26 cellular contexts compared by ENCODE assay signal in the genomic region with DNA sequence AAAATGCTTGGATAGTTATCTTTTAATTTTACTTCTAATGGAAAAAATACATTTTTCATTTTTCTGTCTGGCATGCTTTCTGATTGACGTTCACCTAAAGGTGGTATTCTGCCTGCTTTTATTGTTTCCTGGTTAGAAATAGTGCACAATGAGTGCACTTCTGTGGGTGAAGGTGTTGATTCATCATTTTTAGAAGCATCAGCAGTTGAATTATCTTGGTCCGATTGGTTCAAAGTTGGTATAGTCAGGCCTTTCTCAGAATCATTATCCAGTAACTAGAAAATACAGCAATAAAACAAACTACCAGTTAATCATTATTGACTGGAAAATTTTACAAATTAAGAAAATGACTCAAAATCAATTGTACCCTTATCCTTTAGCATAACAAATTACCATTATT.
DNase-seq lines count a peak whose midpoint lies in the region; ATAC-seq, FAIRE-seq and TF ChIP-seq lines count a peak whose summit lies in the region.
"Had no signal": no experiment of that assay in that cellular context is flagged by ENCODE, and none has a peak within 500 bp of the region (broad histone marks: within the 10 kb centered on the region; RNA-seq: fewer than 3 reads in every experiment).

No MANE protein-coding gene starts in this region.

- H3K4me1 ChIP-seq in kidney (ENCODE audit: control insufficient read depth in 1 of 2, insufficient read depth in 1 of 2, low read depth in 1 of 2, low read length in 2 of 2) = no peaks in the 10 kb centered on the region
- H3K4me1 ChIP-seq in neural progenitor cell = no peaks in the 10 kb centered on the region
- H3K4me1 ChIP-seq: BE2C, BLaER1 had no signal

- peak overlapping the region; percentile 7 for H2AFZ ChIP-seq in neural progenitor cell (replicated peaks)

- H3K9me3 ChIP-seq in kidney (ENCODE audit: control insufficient read depth in 1 of 2, low read length in 2 of 2) (peaks cover 0 to 8% of the 10 kb centered on the region in 2 donors), neural progenitor cell (ENCODE audit: low read depth) (no peaks in the 10 kb centered on the region)
- H3K9me3 ChIP-seq: BE2C had no signal

- H4K20me1 ChIP-seq in neural progenitor cell (ENCODE audit: low read depth) = no peaks in the 10 kb centered on the region
- H4K20me1 ChIP-seq: BLaER1 had no signal

- peaks cover 5% of the 10 kb centered on the region for H3K9me3 Mint-ChIP-seq in neural progenitor cell
- H3K9me3 Mint-ChIP-seq in activated naive CD4-positive, alpha-beta T cell treated with anti-CD3 and anti-CD28 coated beads, Interleukin-2, amount 50 U/mL, for 72 hours = peaks cover 0 to 19% of the 10 kb centered on the region in 2 donors

- no peak overlapping the region for H3K4me3 Mint-ChIP-seq in neural progenitor cell
- H3K4me3 Mint-ChIP-seq: CD14-positive monocyte; CD4-positive, alpha-beta memory T cell; CD4-positive, CD25-positive, alpha-beta regulatory T cell; CD8-positive, alpha-beta memory T cell had no signal

- H3K36me3 Mint-ChIP-seq in neural progenitor cell = no peaks in the 10 kb centered on the region
- peaks cover 0 to 8% of the 10 kb centered on the region in 2 donors for H3K36me3 Mint-ChIP-seq in activated naive CD4-positive, alpha-beta T cell treated with anti-CD3 and anti-CD28 coated beads, Interleukin-2, amount 50 U/mL, for 72 hours
- H3K36me3 Mint-ChIP-seq: CD14-positive monocyte; CD4-positive, alpha-beta memory T cell; CD4-positive, CD25-positive, alpha-beta regulatory T cell had no signal

- H3K36me3 ChIP-seq in kidney (ENCODE audit: control insufficient read depth in 1 of 2, insufficient read depth in 2 of 2, low read length in 2 of 2) = no peaks in the 10 kb centered on the region
- H3K36me3 ChIP-seq in neural progenitor cell = no peaks in the 10 kb centered on the region
- H3K36me3 ChIP-seq: BE2C, BLaER1 had no signal

- H3K27ac ChIP-seq in kidney (ENCODE audit: low read depth in 2 of 2, low read length in 2 of 2) (no peak overlapping the region), neural progenitor cell (no peak overlapping the region)
- H3K27ac ChIP-seq: BLaER1 had no signal

- H3K27me3 ChIP-seq in neural progenitor cell = no peaks in the 10 kb centered on the region
- H3K27me3 ChIP-seq: BE2C, BLaER1 had no signal

- no peak overlapping the region for H3K4me3 ChIP-seq in kidney (ENCODE audit: low read length in 2 of 2)
- no peak overlapping the region for H3K4me3 ChIP-seq in neural progenitor cell
- H3K4me3 ChIP-seq: BLaER1 had no signal

- no peak overlapping the region for H3K4me2 ChIP-seq in neural progenitor cell
- H3K4me2 ChIP-seq: BLaER1 had no signal

- TF ChIP-seq CTCF in kidney (IDR thresholded peaks at IDR 0.05; ENCODE audit: borderline replicate concordance, extremely low read depth, insufficient read depth) = no peak
- TF ChIP-seq CTCF in neural progenitor cell (IDR thresholded peaks at IDR 0.05) = no peak

- H3F3A ChIP-seq in neural progenitor cell (ENCODE audit: low read depth) = no peaks in the 10 kb centered on the region

- H3K79me2 ChIP-seq in neural progenitor cell (ENCODE audit: low read depth) = no peaks in the 10 kb centered on the region

- H3K27ac Mint-ChIP-seq in neural progenitor cell = no peak overlapping the region
- H3K27ac Mint-ChIP-seq in activated naive CD4-positive, alpha-beta T cell treated with anti-CD3 and anti-CD28 coated beads, Interleukin-2, amount 50 U/mL, for 72 hours = no peak overlapping the region
- H3K27ac Mint-ChIP-seq: CD14-positive monocyte; CD4-positive, alpha-beta memory T cell; CD4-positive, CD25-positive, alpha-beta regulatory T cell; CD8-positive, alpha-beta memory T cell had no signal

- H3K4me1 Mint-ChIP-seq in neural progenitor cell = no peaks in the 10 kb centered on the region
- H3K4me1 Mint-ChIP-seq: CD14-positive monocyte; CD4-positive, alpha-beta memory T cell had no signal

- FAIRE-seq in RCC 7860 (lab: Jason Lieb, UNC) = peak; percentile 79
- peak; percentile 64 for FAIRE-seq in kidney (lab: Jason Lieb, UNC)
- FAIRE-seq: GM12891, GM19239 had no signal

- peak; percentile 13 for DNase-seq in RCC 7860 (ENCODE audit: low spot score)
- no peak for DNase-seq in kidney
- no peak for DNase-seq in neural progenitor cell (ENCODE audit: low spot score)
- no peak for DNase-seq in NCI-H2081 treated with DMSO at 0.1 percent for 48 hours (lab: John Stamatoyannopoulos, UW)
- no peak for DNase-seq in H4 (ENCODE audit: low spot score)
- no peak for DNase-seq in stimulated activated CD4-positive, alpha-beta T cell treated with anti-CD3 and anti-CD28 coated beads, Interleukin-4, amount 100 ng/mL, for 1 hour
- no peak for DNase-seq in activated naive CD4-positive, alpha-beta T cell treated with anti-CD3 and anti-CD28 coated beads, Interleukin-2, amount 50 U/mL, for 72 hours (ENCODE audit: low spot score in 2 of 2)
- DNase-seq: 8988T; ACHN; BE2C; C1 segment of cervical spinal cord; CD4-positive, alpha-beta memory T cell; CD4-positive, CD25-positive, alpha-beta regulatory T cell; CD8-positive, alpha-beta memory T cell; COR-L47; DMS 273 treated with DMSO at 0.1 percent for 48 hours; DMS153; DMS53; DMS79; DND-41; EL; GF-D8 had no signal

- no peak for ATAC-seq in activated naive CD4-positive, alpha-beta T cell treated with anti-CD3 and anti-CD28 coated beads, Interleukin-2, amount 50 U/mL, for 72 hours

- H3K9ac ChIP-seq in kidney (ENCODE audit: low read length in 2 of 2) = no peak overlapping the region
- no peak overlapping the region for H3K9ac ChIP-seq in neural progenitor cell
- H3K9ac ChIP-seq: BLaER1 had no signal

- intact Hi-C loops in kidney (cut with DNase I) = no loop called here

- H3K27me3 Mint-ChIP-seq in neural progenitor cell (ENCODE audit: insufficient read depth, low read depth) = no peaks in the 10 kb centered on the region
- H3K27me3 Mint-ChIP-seq: CD4-positive, alpha-beta memory T cell had no signal
